8 cellular contexts compared by ENCODE assay signal in genomic region chr20:63863798-63864544, GRCh38. TPM values are rescaled to one million over a fixed set of nuclear protein-coding genes. Genes with fewer than 3 reads are reported as not detected.
DNase-seq lines count a peak whose midpoint lies in the region; ATAC-seq and TF ChIP-seq lines count a peak whose summit lies in the region.

No MANE protein-coding gene starts in this region.

- H3K27me3 ChIP-seq in OCI-LY3 (ENCODE audit: low read depth, low read length) (no peaks in the 10 kb centered on the region), esophagus (ENCODE audit: control insufficient read depth in 1 of 2, insufficient read depth in 2 of 2, low read length in 2 of 2) (no peaks in the 10 kb centered on the region), muscle layer of duodenum (ENCODE audit: low read depth, low read length) (no peaks in the 10 kb centered on the region)

- H3K4me1 ChIP-seq in OCI-LY3 (ENCODE audit: low read length), result peaks cover 9% of the 10 kb centered on the region; the same call in 1 of the 2 replicates
- peaks cover 0 to 14% of the 10 kb centered on the region in 2 donors for H3K4me1 ChIP-seq in esophagus (ENCODE audit: control insufficient read depth in 2 of 2, insufficient read depth in 2 of 2, low read length in 1 of 2)
- H3K4me1 ChIP-seq in muscle layer of duodenum (ENCODE audit: control insufficient read depth in 1 of 2, insufficient read depth in 2 of 2, low read length in 2 of 2), result peaks cover 3 to 29% of the 10 kb centered on the region in 2 donors

- no peaks in the 10 kb centered on the region for H3K9me3 ChIP-seq in OCI-LY3 (ENCODE audit: insufficient read depth, low read length)
- H3K9me3 ChIP-seq in esophagus (ENCODE audit: control insufficient read depth in 2 of 2, insufficient read depth in 1 of 2, low read depth in 1 of 2, low read length in 1 of 2), result no peaks in the 10 kb centered on the region
- no peaks in the 10 kb centered on the region for H3K9me3 ChIP-seq in muscle layer of duodenum (ENCODE audit: control insufficient read depth in 1 of 2, low read length in 2 of 2)

- 3% methylated on average over 38 of the region's 38 CpGs for WGBS in esophagus, 2 donors

- 0 out of 2 replicates have a peak overlapping the region, but pooled peaks have one; percentile 64 for H2AFZ ChIP-seq in OCI-LY3 (ENCODE audit: low read depth, low read length)

- H3K4me2 ChIP-seq in OCI-LY3 (ENCODE audit: low read length), result peak overlapping the region; percentile 92

- H3K27ac ChIP-seq in OCI-LY3 (ENCODE audit: low read length) (peak overlapping the region; percentile 77), esophagus (ENCODE audit: low read depth in 2 of 2, low read length in 1 of 2) (peak overlapping the region; percentile 92 to 99), muscle layer of duodenum (ENCODE audit: low read length) (peak overlapping the region; percentile 92)

- H3K36me3 ChIP-seq in OCI-LY3 (replicated peaks; ENCODE audit: low read depth, low read length) (peaks cover 22% of the 10 kb centered on the region), esophagus (ENCODE audit: control insufficient read depth in 2 of 2, insufficient read depth in 2 of 2, low read length in 1 of 2) (peaks cover 2 to 20% of the 10 kb centered on the region in 2 donors), muscle layer of duodenum (ENCODE audit: control insufficient read depth in 1 of 2, insufficient read depth in 2 of 2, low read length in 2 of 2) (peaks cover 1 to 29% of the 10 kb centered on the region in 2 donors)

- peak; percentile 67 for TF ChIP-seq CTCF in OCI-LY3 (IDR thresholded peaks at IDR 0.05; ENCODE audit: low read depth, low read length)

- H3K4me3 ChIP-seq in OCI-LY3 (ENCODE audit: low read length), result peak overlapping the region; percentile 98
- H3K4me3 ChIP-seq in esophagus (ENCODE audit: low read depth in 1 of 2, low read length in 2 of 2), result peak overlapping the region; percentile 60 to 85
- peak overlapping the region; percentile 78 to 95 for H3K4me3 ChIP-seq in muscle layer of duodenum (ENCODE audit: low read depth in 1 of 2, low read length in 2 of 2)

- peak; percentile 58 for ATAC-seq in GM19452 (IDR thresholded peaks at IDR 0.05; ENCODE audit: unreplicated experiment)

- H3K79me2 ChIP-seq in OCI-LY3 (ENCODE audit: low read length), result peaks cover 46% of the 10 kb centered on the region

- H4K20me1 ChIP-seq in OCI-LY3 (ENCODE audit: insufficient read depth, low read length), result no peaks in the 10 kb centered on the region

- peak overlapping the region; percentile 82 for H3K9ac ChIP-seq in OCI-LY3 (ENCODE audit: low read length)

- peak; percentile 95 for DNase-seq in CMK (ENCODE audit: low read depth)
- peak; percentile 84 for DNase-seq in HT1080 (ENCODE audit: low read depth)
- DNase-seq in activated T-cell treated with anti-CD3 and anti-CD28 coated beads for 48 hours (ENCODE audit: low read depth), result peak; percentile 76
- peak; percentile 43 for DNase-seq in stimulated activated CD8-positive, alpha-beta memory T cell treated with anti-CD3 and anti-CD28 coated beads, Interleukin-7, amount 100 ng/mL, for 24 hours (ENCODE audit: low read depth)

RNA-seq across cellular contexts. Expression of gene TPD52L2, which starts 1.1 kb away (rescaled TPM):
- 119 and 120 TPM in 2 replicates for total RNA-seq in HT1080 (2014; rRNA removed; shearing (Covaris generic))
- 172 and 187 TPM in 2 replicates for polyA plus RNA-seq in HT1080 (2015; cell fraction: cytosol; rRNA removed)
- 110 and 132 TPM in 2 replicates for polyA plus RNA-seq in HT1080 (2015; cell fraction: nucleus; rRNA removed)
- 100 to 1,000 TPM in 1 of 2 donors, 10 to 100 TPM in 1; 82.0 to 107 TPM for polyA plus RNA-seq in esophagus

RNA-seq across cellular contexts. Expression of gene ABHD16B, which starts 2.7 kb away (rescaled TPM):
- not detected in 2 replicates for total RNA-seq in HT1080 (2014; rRNA removed; shearing (Covaris generic))
- not detected in 2 replicates for polyA plus RNA-seq in HT1080 (2015; cell fraction: cytosol; rRNA removed)
- polyA plus RNA-seq in HT1080 (2015; cell fraction: nucleus; rRNA removed), result not detected in 2 replicates
- polyA plus RNA-seq in esophagus, result under 1 TPM; 0.42 to 0.92 TPM

RNA-seq across cellular contexts. Expression of gene DNAJC5, which starts 31.0 kb away (rescaled TPM):
- total RNA-seq in HT1080 (2014; rRNA removed; shearing (Covaris generic)), result 51.4 and 60.0 TPM in 2 replicates
- polyA plus RNA-seq in HT1080 (2015; cell fraction: cytosol; rRNA removed), result 25.7 and 28.9 TPM in 2 replicates
- polyA plus RNA-seq in HT1080 (2015; cell fraction: nucleus; rRNA removed), result 35.5 and 36.6 TPM in 2 replicates
- 10 to 100 TPM; 42.9 to 59.4 TPM for polyA plus RNA-seq in esophagus

RNA-seq across cellular contexts. Expression of gene ZBTB46, which starts 32.9 kb away (rescaled TPM):
- 0.19 and 0.20 TPM in 2 replicates for total RNA-seq in HT1080 (2014; rRNA removed; shearing (Covaris generic))
- polyA plus RNA-seq in HT1080 (2015; cell fraction: cytosol; rRNA removed), result 0.36 and 0.49 TPM in 2 replicates
- 0.29 and 0.66 TPM in 2 replicates for polyA plus RNA-seq in HT1080 (2015; cell fraction: nucleus; rRNA removed)
- 1 to 10 TPM in 1 of 2 donors, under 1 TPM in 1; 0.68 to 1.0 TPM for polyA plus RNA-seq in esophagus

Comparison
In these comparisons a context has a peak if more than half of its experiments do, and no peak if none do; other contexts are left out.
1. Peak in every context shown above with its lines: DNase-seq, ATAC-seq, H3K4me3 ChIP-seq and H3K27ac ChIP-seq.
2. DNase-seq: peak in every context shown above with its lines; median percentile 95 in CMK; 84 in HT1080; 76 in activated T-cell treated with anti-CD3 and anti-CD28 coated beads for 48 hours; 43 in stimulated activated CD8-positive, alpha-beta memory T cell treated with anti-CD3 and anti-CD28 coated beads, Interleukin-7, amount 100 ng/mL, for 24 hours.